In genomic region chr5:66882592-66883227, GRCh38 we compare ENCODE assay signal across 12 cellular contexts.
DNase-seq lines count a peak whose midpoint lies in the region; ATAC-seq and TF ChIP-seq lines count a peak whose summit lies in the region.
"Had no signal": no experiment of that assay in that cellular context is flagged by ENCODE, and none has a peak within 500 bp of the region (broad histone marks: within the 10 kb centered on the region; RNA-seq: fewer than 3 reads in every experiment).

No MANE protein-coding gene starts in this region.

- H3K36me3 ChIP-seq in testis (ENCODE audit: low read depth, missing control alignments) = no peaks in the 10 kb centered on the region

- TF ChIP-seq CTCF in cardiac fibroblast (IDR thresholded peaks at IDR 0.05; ENCODE audit: low read depth, low read length) (no peak), testis (IDR thresholded peaks at IDR 0.05) (no peak)

- H3K27ac ChIP-seq in testis = no peak overlapping the region

- peak; percentile 70 for ATAC-seq in GM18867 (IDR thresholded peaks at IDR 0.05; ENCODE audit: unreplicated experiment)
- ATAC-seq in HG03442 (IDR thresholded peaks at IDR 0.05; ENCODE audit: unreplicated experiment) = peak; percentile 50
- ATAC-seq in sciatic nerve = peak; percentile 66

- no peaks in the 10 kb centered on the region for H3K27me3 ChIP-seq in testis

- intact Hi-C loops in sciatic nerve (cut with DNase I) (no loop called here), testis (cut with DNase I; ENCODE audit: low total_unique reads) (no loop called here)

- H3K4me3 ChIP-seq in cardiac fibroblast (replicated peaks in 1 of 2; ENCODE audit: low read depth in 2 of 2, low read length in 2 of 2) = no peak overlapping the region
- no peak overlapping the region for H3K4me3 ChIP-seq in testis

- WGBS in testis, 2 donors = 72 to 85% methylated on average over 3 of the region's 3 CpGs

- H3K9me3 ChIP-seq in testis = no peaks in the 10 kb centered on the region

- TF ChIP-seq POLR2A in testis (IDR thresholded peaks at IDR 0.05) = no peak

- H3K4me1 ChIP-seq in testis = no peaks in the 10 kb centered on the region

- DNase-seq in cardiac fibroblast (ENCODE audit: low read depth in 2 of 2) = peak; percentile 57 to 82
- DNase-seq in sciatic nerve (ENCODE audit: low spot score) = no peak
- no peak for DNase-seq in testis
- no peak for DNase-seq in SK-N-DZ (ENCODE audit: low spot score)
- DNase-seq in NCI-H1694 treated with DMSO at 0.1 percent for 48 hours (lab: John Stamatoyannopoulos, UW) = no peak
- DNase-seq: activated CD8-positive, alpha-beta memory T cell treated with anti-CD3 and anti-CD28 coated beads, Interleukin-2, amount 50 U/mL, for 4 hours; DMS 273 treated with DMSO at 0.1 percent for 48 hours; glutamatergic neuron; NCI-H446; stimulated activated naive CD4-positive, alpha-beta T cell treated with Interleukin-2 at 50 U/mL for 16 hours had no signal

Comparison
In these comparisons a context has a peak if more than half of its experiments do, and no peak if none do; other contexts are left out.
1. DNase-seq: peak in cardiac fibroblast (2 of 2); none in sciatic nerve (single experiment), testis (single experiment), SK-N-DZ (single experiment) and NCI-H1694 treated with DMSO at 0.1 percent for 48 hours (single experiment).
2. Peak in every context shown above with its lines, with median percentiles within 50 percentile points of each other: ATAC-seq.